In the genomic region with DNA sequence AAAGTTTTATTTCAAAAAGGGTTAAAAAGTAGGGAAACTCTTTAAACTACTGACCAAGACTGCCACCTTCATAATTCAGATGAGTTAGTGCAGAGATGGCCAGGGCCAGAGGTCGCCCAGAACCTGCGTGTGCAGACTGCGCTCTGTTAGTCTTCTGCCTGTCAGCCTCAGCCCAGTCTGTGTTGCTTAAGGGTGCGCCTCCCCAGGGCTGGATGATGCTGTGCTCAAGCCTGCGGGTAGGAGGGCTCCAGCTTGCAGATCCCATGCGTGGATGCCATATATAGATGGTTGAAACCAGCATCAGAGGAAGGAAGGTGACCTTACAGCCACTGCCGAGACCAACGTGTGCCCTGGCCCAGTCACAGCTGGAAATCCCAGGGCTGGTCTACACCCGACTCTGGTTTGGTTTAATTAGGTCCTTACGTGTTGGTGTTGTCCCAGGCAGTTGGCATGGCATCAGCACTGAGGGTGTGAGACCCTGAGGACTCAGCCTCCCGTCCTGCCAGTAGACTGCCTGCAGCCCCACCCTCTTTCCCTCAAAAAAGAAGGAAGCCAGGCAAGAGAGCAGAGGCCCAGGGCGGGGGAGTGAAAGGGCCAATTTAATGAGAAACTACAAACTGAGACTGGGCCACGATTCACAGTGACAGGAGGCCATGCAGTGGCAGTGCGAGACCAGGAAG, we compare ENCODE assay signal across 11 cellular contexts. TPM values are rescaled to one million over a fixed set of nuclear protein-coding genes. Genes with fewer than 3 reads are reported as not detected.
DNase-seq lines count a peak whose midpoint lies in the region; ATAC-seq and TF ChIP-seq lines count a peak whose summit lies in the region.
"Had no signal": no experiment of that assay in that cellular context is flagged by ENCODE, and none has a peak within 500 bp of the region (broad histone marks: within the 10 kb centered on the region; RNA-seq: fewer than 3 reads in every experiment).

No MANE protein-coding gene starts in this region.

- H3K27me3 ChIP-seq in colonic mucosa, result no peaks in the 10 kb centered on the region

- intact Hi-C loops in colonic mucosa (cut with DNase I), result no loop called here

- H3K9me3 Mint-ChIP-seq in naive thymus-derived CD8-positive, alpha-beta T cell, result no peaks in the 10 kb centered on the region

- no peak overlapping the region for H3K4me3 ChIP-seq in HEK293 (ENCODE audit: low read depth, low read length)
- H3K4me3 ChIP-seq in colonic mucosa, result no peak overlapping the region

- TF ChIP-seq CTCF in HEK293 (tag by site-specific recombination; IDR thresholded peaks at IDR 0.05) (no peak), colonic mucosa (IDR thresholded peaks at IDR 0.05) (no peak), GM13977 (IDR thresholded peaks at IDR 0.05; ENCODE audit: extremely low read depth, insufficient read depth, missing control alignments) (no peak)

- no peaks in the 10 kb centered on the region for H3K4me1 ChIP-seq in HEK293 (ENCODE audit: control insufficient read depth, insufficient read depth, low read length)
- H3K4me1 ChIP-seq in colonic mucosa, result peaks cover 8% of the 10 kb centered on the region

- peak overlapping the region in 1 of 10 donors; percentile 16 for H3K4me3 Mint-ChIP-seq in naive thymus-derived CD8-positive, alpha-beta T cell

- POLR2A ChIA-PET in HEK293 (lab: Yijun Ruan, JAX), result no interaction called here
- POLR2A ChIA-PET in naive thymus-derived CD8-positive, alpha-beta T cell (lab: Charles Lee), result interaction anchor here (15.5 kb wide), 1 partner anchor 35 kb away, joined by 324 read pairs; a partner anchor contains a TSS

- no peak for ATAC-seq in naive thymus-derived CD8-positive, alpha-beta T cell
- ATAC-seq in GM18909 (IDR thresholded peaks at IDR 0.05; ENCODE audit: poor library complexity, unreplicated experiment), result no peak
- ATAC-seq in GM18517 (IDR thresholded peaks at IDR 0.05; ENCODE audit: unreplicated experiment), result no peak

- peaks cover 29 to 70% (median 62%) of the 10 kb centered on the region in 4 donors for H3K4me1 Mint-ChIP-seq in naive thymus-derived CD8-positive, alpha-beta T cell

- no peaks in the 10 kb centered on the region for H3K9me3 ChIP-seq in HEK293 (ENCODE audit: control insufficient read depth, insufficient read depth, low read depth, low read length)
- no peaks in the 10 kb centered on the region for H3K9me3 ChIP-seq in colonic mucosa

- CTCF ChIA-PET in HEK293 (lab: Yijun Ruan, JAX), result interaction anchor here (0.6 to 1.6 kb wide), 5 partner anchors 12 to 434 kb away, joined by 3 to 8 read pairs (median 4); no protein-coding TSS in a partner anchor

- peak overlapping the region in 9 of 10 donors; percentile 12 to 93 (median 76) for H3K27ac Mint-ChIP-seq in naive thymus-derived CD8-positive, alpha-beta T cell

- H3K27me3 Mint-ChIP-seq in naive thymus-derived CD8-positive, alpha-beta T cell, result no peaks in the 10 kb centered on the region

- H3K36me3 Mint-ChIP-seq in naive thymus-derived CD8-positive, alpha-beta T cell, result peaks cover 0 to 75% (median 12%) of the 10 kb centered on the region in 3 donors

- no peak overlapping the region for H3K27ac ChIP-seq in HEK293 (ENCODE audit: extremely low read depth, low read depth, low read length)
- H3K27ac ChIP-seq in colonic mucosa, result no peak overlapping the region
- H3K27ac ChIP-seq: C4-2B had no signal

- DNase-seq in CD1c-positive myeloid dendritic cell (ENCODE audit: extremely low spot score) (peak; percentile 62), colonic mucosa (peak; percentile 36), AG08396 (ENCODE audit: low spot score) (no peak), GM13977 (ENCODE audit: low spot score) (no peak)
- no peak for DNase-seq in naive thymus-derived CD8-positive, alpha-beta T cell
- DNase-seq: stimulated activated naive CD4-positive, alpha-beta T cell treated with Interleukin-2 at 50 U/mL for 16 hours had no signal

- peak overlapping the region in 1 of 2 donors; percentile 9 for H3K9ac ChIP-seq in colonic mucosa (ENCODE audit: low read depth in 2 of 2, low read length in 2 of 2)

- in situ Hi-C loops in GM13977 (cut with MboI; ENCODE audit: low pct_unique_long_range_greater_than_20kb, low sequenced_read_pairs, unreplicated experiment), result no loop called here

- H3K36me3 ChIP-seq in HEK293 (ENCODE audit: control insufficient read depth in 2 of 2, insufficient read depth in 1 of 2, low read length in 2 of 2), result peaks cover 0 to 88% of the 10 kb centered on the region in 2 experiments; a peak in 2 of 3 replicates
- peaks cover 6% of the 10 kb centered on the region for H3K36me3 ChIP-seq in colonic mucosa

TF ChIP-seq in HEK293, 187 proteins besides CTCF, POLR2A, EP300 and RAD21:
- TF ChIP-seq ZNF341 (tag by site-specific recombination; IDR thresholded peaks at IDR 0.05; ENCODE audit: low read depth) (no peak), ZNF416 (tag by site-specific recombination; IDR thresholded peaks at IDR 0.05) (no peak), BCL11B (tag by site-specific recombination; IDR thresholded peaks at IDR 0.05; ENCODE audit: low read depth) (no peak), KLF1 (tag by site-specific recombination; IDR thresholded peaks at IDR 0.05) (0 out of 2 replicates have a peak, but pooled peaks have one; percentile 33), ZNF670 (tag by site-specific recombination; IDR thresholded peaks at IDR 0.05; ENCODE audit: low read depth) (no peak), ZEB2 (tag by site-specific recombination; IDR thresholded peaks at IDR 0.05) (no peak), ZNF133 (tag by site-specific recombination; IDR thresholded peaks at IDR 0.05) (no peak), ZNF664 (tag by site-specific recombination; IDR thresholded peaks at IDR 0.05) (peak; percentile 57; the same call in 1 of the 2 replicates), YY1 (tag by site-specific recombination; IDR thresholded peaks at IDR 0.05) (no peak), ZNF175 (tag by site-specific recombination; IDR thresholded peaks at IDR 0.05) (no peak), ZNF391 (tag by site-specific recombination; IDR thresholded peaks at IDR 0.05; ENCODE audit: borderline replicate concordance, low read depth) (no peak)
- TF ChIP-seq, protein P1, sequence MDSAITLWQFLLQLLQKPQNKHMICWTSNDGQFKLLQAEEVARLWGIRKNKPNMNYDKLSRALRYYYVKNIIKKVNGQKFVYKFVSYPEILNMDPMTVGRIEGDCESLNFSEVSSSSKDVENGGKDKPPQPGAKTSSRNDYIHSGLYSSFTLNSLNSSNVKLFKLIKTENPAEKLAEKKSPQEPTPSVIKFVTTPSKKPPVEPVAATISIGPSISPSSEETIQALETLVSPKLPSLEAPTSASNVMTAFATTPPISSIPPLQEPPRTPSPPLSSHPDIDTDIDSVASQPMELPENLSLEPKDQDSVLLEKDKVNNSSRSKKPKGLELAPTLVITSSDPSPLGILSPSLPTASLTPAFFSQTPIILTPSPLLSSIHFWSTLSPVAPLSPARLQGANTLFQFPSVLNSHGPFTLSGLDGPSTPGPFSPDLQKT (IDR thresholded peaks at IDR 0.05; ENCODE audit: borderline replicate concordance, low read depth, low read length), result no peak
- TF ChIP-seq, protein P2, sequence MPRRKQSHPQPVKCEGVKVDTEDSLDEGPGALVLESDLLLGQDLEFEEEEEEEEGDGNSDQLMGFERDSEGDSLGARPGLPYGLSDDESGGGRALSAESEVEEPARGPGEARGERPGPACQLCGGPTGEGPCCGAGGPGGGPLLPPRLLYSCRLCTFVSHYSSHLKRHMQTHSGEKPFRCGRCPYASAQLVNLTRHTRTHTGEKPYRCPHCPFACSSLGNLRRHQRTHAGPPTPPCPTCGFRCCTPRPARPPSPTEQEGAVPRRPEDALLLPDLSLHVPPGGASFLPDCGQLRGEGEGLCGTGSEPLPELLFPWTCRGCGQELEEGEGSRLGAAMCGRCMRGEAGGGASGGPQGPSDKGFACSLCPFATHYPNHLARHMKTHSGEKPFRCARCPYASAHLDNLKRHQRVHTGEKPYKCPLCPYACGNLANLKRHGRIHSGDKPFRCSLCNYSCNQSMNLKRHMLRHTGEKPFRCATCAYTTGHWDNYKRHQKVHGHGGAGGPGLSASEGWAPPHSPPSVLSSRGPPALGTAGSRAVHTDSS (tag by site-specific recombination; IDR thresholded peaks at IDR 0.05), result no peak
- TF ChIP-seq, protein P3, sequence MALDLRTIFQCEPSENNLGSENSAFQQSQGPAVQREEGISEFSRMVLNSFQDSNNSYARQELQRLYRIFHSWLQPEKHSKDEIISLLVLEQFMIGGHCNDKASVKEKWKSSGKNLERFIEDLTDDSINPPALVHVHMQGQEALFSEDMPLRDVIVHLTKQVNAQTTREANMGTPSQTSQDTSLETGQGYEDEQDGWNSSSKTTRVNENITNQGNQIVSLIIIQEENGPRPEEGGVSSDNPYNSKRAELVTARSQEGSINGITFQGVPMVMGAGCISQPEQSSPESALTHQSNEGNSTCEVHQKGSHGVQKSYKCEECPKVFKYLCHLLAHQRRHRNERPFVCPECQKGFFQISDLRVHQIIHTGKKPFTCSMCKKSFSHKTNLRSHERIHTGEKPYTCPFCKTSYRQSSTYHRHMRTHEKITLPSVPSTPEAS (tag by site-specific recombination; IDR thresholded peaks at IDR 0.05), result no peak

RNA-seq across cellular contexts. Expression of a gene that starts 27.7 kb away (rescaled TPM):
- 10 to 100 TPM; 13.1 to 18.4 TPM for total RNA-seq in colonic mucosa
- 10 to 100 TPM; 23.4 to 25.5 TPM for total RNA-seq in naive thymus-derived CD8-positive, alpha-beta T cell
- 10 to 100 TPM; 18.2 to 25.3 (median 25.0) TPM for polyA plus RNA-seq in naive thymus-derived CD8-positive, alpha-beta T cell

RNA-seq across cellular contexts. Expression of a gene that starts 34.7 kb away (rescaled TPM):
- 10 to 100 TPM; 46.8 to 55.7 TPM for total RNA-seq in colonic mucosa
- 10 to 100 TPM; 64.3 to 71.9 TPM for total RNA-seq in naive thymus-derived CD8-positive, alpha-beta T cell
- polyA plus RNA-seq in naive thymus-derived CD8-positive, alpha-beta T cell, result 100 to 1,000 TPM; 123 to 210 (median 145) TPM

RNA-seq across cellular contexts. Expression of a gene that starts 36.5 kb away (rescaled TPM):
- total RNA-seq in colonic mucosa, result 10 to 100 TPM; 25.8 to 40.2 TPM
- total RNA-seq in naive thymus-derived CD8-positive, alpha-beta T cell, result 10 to 100 TPM; 53.7 to 63.1 TPM
- polyA plus RNA-seq in naive thymus-derived CD8-positive, alpha-beta T cell, result 10 to 100 TPM; 52.3 to 67.9 (median 62.9) TPM

RNA-seq across cellular contexts. Expression of a gene that starts 45.3 kb away (rescaled TPM):
- total RNA-seq in colonic mucosa, result under 1 TPM in 1 of 2 donors, not detected in 1; 0.08 TPM
- under 1 TPM; 0.38 to 0.52 TPM for total RNA-seq in naive thymus-derived CD8-positive, alpha-beta T cell
- under 1 TPM in 2 of 3 donors, not detected in 1; 0.07 to 0.08 TPM for polyA plus RNA-seq in naive thymus-derived CD8-positive, alpha-beta T cell
- total RNA-seq: kidney epithelial cell had no signal

Comparison
In these comparisons a context has a peak if more than half of its experiments do, and no peak if none do; other contexts are left out.
1. DNase-seq: peak in CD1c-positive myeloid dendritic cell (single experiment) and colonic mucosa (single experiment); none in naive thymus-derived CD8-positive, alpha-beta T cell (0 of 10), AG08396 (single experiment) and GM13977 (single experiment).